27 cellular contexts compared by ENCODE assay signal in the genomic region with DNA sequence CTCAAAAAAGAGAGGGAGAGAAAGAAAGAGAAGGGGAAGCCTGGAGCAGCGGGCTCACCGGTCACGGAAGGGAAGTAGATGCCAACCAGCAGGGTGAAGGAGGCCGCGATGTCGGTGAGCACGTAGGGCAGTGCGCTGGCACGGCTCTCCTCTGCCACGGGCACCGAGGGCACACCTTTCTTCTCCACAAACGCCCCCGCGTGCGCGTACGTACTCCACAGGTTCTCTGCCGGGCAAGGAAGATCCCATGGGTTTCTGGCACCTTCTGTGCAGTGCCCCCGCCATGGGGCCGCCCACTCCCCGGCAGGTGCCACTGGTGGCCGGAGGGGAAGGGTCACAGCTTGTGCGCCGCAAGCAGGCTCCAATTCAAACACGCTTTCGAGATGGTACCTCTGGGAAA.
"Had no signal": no experiment of that assay in that cellular context is flagged by ENCODE, and none has a peak within 500 bp of the region (broad histone marks: within the 10 kb centered on the region; RNA-seq: fewer than 3 reads in every experiment).

No MANE protein-coding gene starts in this region.

- FAIRE-seq: endothelial cell of umbilical vein, small intestine, urothelium cell line had no signal

- H3K27me3 ChIP-seq: stomach, suprapubic skin, tibial nerve had no signal

- H3K9ac ChIP-seq: SK-N-SH had no signal

- H3K9me3 Mint-ChIP-seq: brain; mesothelial cell of epicardium; nephron; stimulated activated effector memory CD8-positive, alpha-beta T cell treated with anti-CD3 and anti-CD28 coated beads, Interleukin-12 subunit alpha, Interleukin-12 subunit beta, amount 100 ng/mL, for 72 hours; T-helper 2 cell treated with Interferon-gamma antibody and Interleukin-4, amounts not matched to agents 5 μg/mL and 100 μg/mL, for 36 hours had no signal

- H3K27ac ChIP-seq: left ventricle myocardium inferior, stomach, suprapubic skin, tibial nerve, VCaP had no signal

- H3K4me3 ChIP-seq: left ventricle myocardium inferior, stomach, suprapubic skin, tibial nerve had no signal

- H3K4me1 ChIP-seq: stomach, suprapubic skin, tibial nerve had no signal

- H3K4me1 Mint-ChIP-seq: brain; mesothelial cell of epicardium; stimulated activated effector memory CD8-positive, alpha-beta T cell treated with anti-CD3 and anti-CD28 coated beads, Interleukin-12 subunit alpha, Interleukin-12 subunit beta, amount 100 ng/mL, for 72 hours had no signal

- H3K4me3 Mint-ChIP-seq: brain; mesothelial cell of epicardium; nephron; stimulated activated effector memory CD8-positive, alpha-beta T cell treated with anti-CD3 and anti-CD28 coated beads, Interleukin-12 subunit alpha, Interleukin-12 subunit beta, amount 100 ng/mL, for 72 hours; T-helper 2 cell treated with Interferon-gamma antibody and Interleukin-4, amounts not matched to agents 5 μg/mL and 100 μg/mL, for 36 hours had no signal

- H3K9me3 ChIP-seq: left ventricle myocardium inferior, SK-N-SH, stomach, suprapubic skin, tibial nerve had no signal

- H3K27me3 Mint-ChIP-seq: brain had no signal

- H3K36me3 Mint-ChIP-seq: stimulated activated effector memory CD8-positive, alpha-beta T cell treated with anti-CD3 and anti-CD28 coated beads, Interleukin-12 subunit alpha, Interleukin-12 subunit beta, amount 100 ng/mL, for 72 hours had no signal

- DNase-seq: activated CD4-positive, CD25-positive, alpha-beta regulatory T cell treated with anti-CD3 and anti-CD28 coated beads, Interleukin-2, amount 50 U/mL, for 72 hours; activated T-cell treated with anti-CD3 and anti-CD28 coated beads for 4 hours; anterior cingulate cortex; dermis blood vessel endothelial cell; effector CD8-positive, alpha-beta T cell; foreskin melanocyte; hippocampal formation; kidney glomerular epithelial cell; left ventricle myocardium inferior; mammary epithelial cell; occipital lobe; SK-N-SH; small intestine; stimulated activated CD4-positive, alpha-beta T cell treated with anti-CD3 and anti-CD28 coated beads, Interleukin-2, amount 100 ng/mL, for 24 hours; stomach had no signal

- ATAC-seq: esophagus mucosa; sciatic nerve; stimulated activated effector memory CD8-positive, alpha-beta T cell treated with anti-CD3 and anti-CD28 coated beads, Interleukin-12 subunit alpha, Interleukin-12 subunit beta, amount 100 ng/mL, for 72 hours had no signal

- H3K4me2 ChIP-seq: SK-N-SH had no signal
